ENCODE assay signal across 19 cellular contexts in the genomic region with DNA sequence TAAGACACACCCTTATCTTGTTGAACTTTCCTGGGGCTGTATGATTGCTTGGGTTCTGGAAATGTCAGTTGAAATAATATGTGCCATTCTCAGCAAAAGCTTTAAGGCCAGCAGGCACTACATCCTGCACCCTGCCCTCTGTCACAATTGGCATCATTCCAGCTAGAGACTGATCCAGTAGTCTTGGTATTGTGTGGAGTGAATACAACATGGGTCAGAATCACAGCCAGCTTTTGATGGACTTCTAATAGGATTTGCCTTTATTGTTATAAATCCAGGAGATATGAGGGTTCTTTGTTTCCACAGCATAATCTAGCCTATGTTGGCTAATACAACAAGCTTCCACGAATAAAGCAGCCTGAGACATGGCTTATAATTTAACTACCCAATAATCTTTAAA.
A peak's percentile ranks its signal among the peaks of the same experiment; 100 is the strongest.
DNase-seq lines count a peak whose midpoint lies in the region; ATAC-seq and TF ChIP-seq lines count a peak whose summit lies in the region.
"Had no signal": no experiment of that assay in that cellular context is flagged by ENCODE, and none has a peak within 500 bp of the region (broad histone marks: within the 10 kb centered on the region; RNA-seq: fewer than 3 reads in every experiment).

No MANE protein-coding gene starts in this region.

- H3K36me3 ChIP-seq in neural progenitor cell (no peaks in the 10 kb centered on the region), body of pancreas (replicated peaks in 1 of 2; ENCODE audit: insufficient read depth in 1 of 2, low read depth in 2 of 2) (no peaks in the 10 kb centered on the region)
- H3K36me3 ChIP-seq: BLaER1, SJCRH30 had no signal

- H4K20me1 ChIP-seq in neural progenitor cell (ENCODE audit: low read depth): no peaks in the 10 kb centered on the region
- H4K20me1 ChIP-seq: BLaER1 had no signal

- no peak for TF ChIP-seq EP300 in Ishikawa (IDR thresholded peaks at IDR 0.05; ENCODE audit: borderline replicate concordance)

- ATAC-seq in body of pancreas: no peak
- no peak for ATAC-seq in GM18870 (IDR thresholded peaks at IDR 0.05; ENCODE audit: unreplicated experiment)
- ATAC-seq in HG03139 (IDR thresholded peaks at IDR 0.05; ENCODE audit: unreplicated experiment): no peak
- ATAC-seq: HepG2, WTC11 had no signal

- no peaks in the 10 kb centered on the region for H3K9me3 Mint-ChIP-seq in neural progenitor cell
- H3K9me3 Mint-ChIP-seq: WTC11 had no signal

- H3K4me2 ChIP-seq in neural progenitor cell: no peak overlapping the region
- H3K4me2 ChIP-seq: BLaER1 had no signal

- peaks cover 3% of the 10 kb centered on the region for H3K27me3 Mint-ChIP-seq in neural progenitor cell (ENCODE audit: insufficient read depth, low read depth)
- H3K27me3 Mint-ChIP-seq: activated CD4-positive, alpha-beta memory T cell treated with anti-CD3 and anti-CD28 coated beads, Interleukin-2, amount 10 ng/mL, durations not matched to agents 7 days and 5 days; activated T-cell treated with anti-CD3 and anti-CD28 coated beads, Interleukin-2, amount 50 U/mL, for 24 hours had no signal

- no peaks in the 10 kb centered on the region for H3K36me3 Mint-ChIP-seq in neural progenitor cell
- H3K36me3 Mint-ChIP-seq: WTC11 had no signal

- no peaks in the 10 kb centered on the region for H3K79me2 ChIP-seq in neural progenitor cell (ENCODE audit: low read depth)

- peak overlapping the region; percentile 21 for H3K27ac Mint-ChIP-seq in neural progenitor cell
- H3K27ac Mint-ChIP-seq: activated CD4-positive, alpha-beta memory T cell treated with anti-CD3 and anti-CD28 coated beads, Interleukin-2, amount 10 ng/mL, durations not matched to agents 7 days and 5 days; activated T-cell treated with anti-CD3 and anti-CD28 coated beads, Interleukin-2, amount 50 U/mL, for 24 hours; WTC11 had no signal

- H3K4me1 Mint-ChIP-seq in neural progenitor cell: peaks cover 34% of the 10 kb centered on the region

- WGBS in body of pancreas, 2 donors: 5 to 22% methylated on average over 1 of the region's 1 CpG

- DNase-seq in DMS 273 (lab: John Stamatoyannopoulos, UW; ENCODE audit: unreplicated experiment): peak; percentile 9
- DNase-seq in DMS 273 treated with DMSO at 0.1 percent for 48 hours (lab: John Stamatoyannopoulos, UW): no peak
- DNase-seq in dermis microvascular lymphatic vessel endothelial cell (ENCODE audit: low read depth in 2 of 2): peak; percentile 21 to 74
- DNase-seq in neural progenitor cell (ENCODE audit: low spot score): no peak
- DNase-seq in body of pancreas: no peak
- DNase-seq: activated CD4-positive, alpha-beta memory T cell treated with anti-CD3 and anti-CD28 coated beads, Interleukin-2, amount 10 ng/mL, durations not matched to agents 7 days and 5 days; activated naive CD4-positive, alpha-beta T cell treated with anti-CD3 and anti-CD28 coated beads, Interleukin-2, amount 50 U/mL, for 16 hours; activated T-cell treated with anti-CD3 and anti-CD28 coated beads, Interleukin-2, amount 50 U/mL, for 24 hours; GOT3; NCI-H187; NCI-H446 treated with DMSO at 0.1 percent for 48 hours; SJCRH30 had no signal

- H3K4me3 Mint-ChIP-seq in neural progenitor cell: no peak overlapping the region
- H3K4me3 Mint-ChIP-seq: activated CD4-positive, alpha-beta memory T cell treated with anti-CD3 and anti-CD28 coated beads, Interleukin-2, amount 10 ng/mL, durations not matched to agents 7 days and 5 days; activated T-cell treated with anti-CD3 and anti-CD28 coated beads, Interleukin-2, amount 50 U/mL, for 24 hours; WTC11 had no signal

- H3K27me3 ChIP-seq in neural progenitor cell (no peaks in the 10 kb centered on the region), body of pancreas (no peaks in the 10 kb centered on the region)
- H3K27me3 ChIP-seq: BLaER1, SJCRH30 had no signal

- H3K4me3 ChIP-seq in neural progenitor cell (no peak overlapping the region), body of pancreas (no peak overlapping the region)
- H3K4me3 ChIP-seq: BLaER1, SJCRH30 had no signal

- TF ChIP-seq CTCF in neural progenitor cell (IDR thresholded peaks at IDR 0.05): no peak
- TF ChIP-seq CTCF in body of pancreas (IDR thresholded peaks at IDR 0.05): no peak

- peaks cover 20% of the 10 kb centered on the region for H3K4me1 ChIP-seq in neural progenitor cell
- peaks cover 5% of the 10 kb centered on the region for H3K4me1 ChIP-seq in body of pancreas
- H3K4me1 ChIP-seq: BLaER1, SJCRH30 had no signal

- no peak for TF ChIP-seq POLR2A in body of pancreas (IDR thresholded peaks at IDR 0.05)

- H2AFZ ChIP-seq in neural progenitor cell (replicated peaks): no peak overlapping the region

- TF ChIP-seq RAD21 in Ishikawa (IDR thresholded peaks at IDR 0.05; ENCODE audit: low read depth): no peak

- H3F3A ChIP-seq in neural progenitor cell (ENCODE audit: low read depth): no peaks in the 10 kb centered on the region

- H3K9me3 ChIP-seq in neural progenitor cell (ENCODE audit: low read depth) (no peaks in the 10 kb centered on the region), body of pancreas (no peaks in the 10 kb centered on the region)
- H3K9me3 ChIP-seq: BLaER1, SJCRH30 had no signal

- H3K9ac ChIP-seq in neural progenitor cell: no peak overlapping the region
- H3K9ac ChIP-seq: BLaER1 had no signal

- H3K27ac ChIP-seq in neural progenitor cell (no peak overlapping the region), body of pancreas (no peak overlapping the region)
- H3K27ac ChIP-seq: 22Rv1, BLaER1, SJCRH30 had no signal

- intact Hi-C loops in body of pancreas (cut with DNase I): no loop called here

TF ChIP-seq in Ishikawa, 13 proteins besides CTCF, POLR2A, EP300 and RAD21:
- TF ChIP-seq, protein P1, sequence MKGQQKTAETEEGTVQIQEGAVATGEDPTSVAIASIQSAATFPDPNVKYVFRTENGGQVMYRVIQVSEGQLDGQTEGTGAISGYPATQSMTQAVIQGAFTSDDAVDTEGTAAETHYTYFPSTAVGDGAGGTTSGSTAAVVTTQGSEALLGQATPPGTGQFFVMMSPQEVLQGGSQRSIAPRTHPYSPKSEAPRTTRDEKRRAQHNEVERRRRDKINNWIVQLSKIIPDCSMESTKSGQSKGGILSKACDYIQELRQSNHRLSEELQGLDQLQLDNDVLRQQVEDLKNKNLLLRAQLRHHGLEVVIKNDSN (IDR thresholded peaks at IDR 0.05): no peak
- peak; percentile 72 for TF ChIP-seq NFIC (IDR thresholded peaks at IDR 0.05)

Comparison
In these comparisons a context has a peak if more than half of its experiments do, and no peak if none do; other contexts are left out.
1. DNase-seq: peak in DMS 273 (single experiment) and dermis microvascular lymphatic vessel endothelial cell (2 of 2); none in DMS 273 treated with DMSO at 0.1 percent for 48 hours (single experiment), neural progenitor cell (single experiment) and body of pancreas (0 of 4).